ENCODE assay signal across 8 cellular contexts in the genomic region with DNA sequence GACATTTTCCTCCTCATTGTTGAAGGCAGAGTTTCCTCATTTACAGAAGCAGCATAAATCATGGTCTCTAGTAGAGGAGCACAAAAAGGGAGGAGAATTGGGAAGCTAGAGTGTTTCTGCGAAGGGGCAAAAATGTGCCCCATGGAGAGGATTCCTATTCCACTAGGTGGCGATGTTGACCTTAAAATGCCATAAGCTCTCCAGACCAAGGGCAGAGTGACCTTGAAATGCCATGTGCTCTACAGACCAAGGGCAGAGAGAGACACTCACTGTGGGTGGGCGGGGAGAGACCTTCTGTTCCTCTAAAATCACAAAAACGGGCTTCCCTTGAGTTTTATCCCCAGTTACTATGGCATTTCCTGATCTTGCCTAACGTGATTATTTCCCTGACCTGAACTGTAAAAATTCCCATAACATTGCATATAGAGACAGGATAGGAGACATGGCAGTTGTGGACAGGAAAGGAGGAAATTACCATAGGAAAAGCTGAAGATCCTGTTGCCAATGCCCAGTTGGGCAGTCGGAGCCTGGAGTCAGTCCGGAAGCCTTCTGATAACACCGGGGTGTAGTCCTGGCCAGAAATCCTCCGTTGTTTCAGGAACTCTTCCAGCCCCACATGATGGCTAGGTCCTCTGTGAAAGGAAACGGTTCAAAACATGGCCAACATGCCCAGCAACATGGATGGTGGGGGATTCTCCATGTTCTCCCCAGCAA.
DNase-seq lines count a peak whose midpoint lies in the region; ATAC-seq, FAIRE-seq and TF ChIP-seq lines count a peak whose summit lies in the region.

No MANE protein-coding gene starts in this region.

- in situ Hi-C loops in IMR-90 (cut with MboI; ENCODE audit: low sequenced_read_pairs): no loop called here

- H3K4me1 ChIP-seq in IMR-90 (ENCODE audit: control insufficient read depth, insufficient read depth, low read length): no peaks in the 10 kb centered on the region
- H3K4me1 ChIP-seq in hepatocyte (ENCODE audit: insufficient read depth): no peaks in the 10 kb centered on the region

- no peak overlapping the region for H3K4me3 Mint-ChIP-seq in Calu3 (ENCODE audit: low read depth, unreplicated experiment)

- peaks cover 10% of the 10 kb centered on the region for H3K4me1 Mint-ChIP-seq in Calu3 (ENCODE audit: low read depth, unreplicated experiment)

- FAIRE-seq in GM12891 (lab: Jason Lieb, UNC): no peak

- H3K18ac ChIP-seq in IMR-90 (ENCODE audit: low read depth, low read length): no peak overlapping the region

- no CpG with 5 or more reads among the region's 10 CpGs for WGBS in IMR-90 (ENCODE audit: extremely low coverage in 2 of 2, insufficient read length in 1 of 2), 2 experiments
- 64% methylated on average over 10 of the region's 10 CpGs for WGBS in hepatocyte (ENCODE audit: low lambda C conversion rate, missing lambda C conversion rate)

- no peaks in the 10 kb centered on the region for H3K79me1 ChIP-seq in IMR-90 (ENCODE audit: low read depth in 1 of 2, low read length in 2 of 2)

- H2AK9ac ChIP-seq in IMR-90 (replicated peaks; ENCODE audit: low read depth, low read length, poor library complexity): no peak overlapping the region

- no peak overlapping the region for H2BK5ac ChIP-seq in IMR-90 (ENCODE audit: low read depth, low read length, poor library complexity, severe bottlenecking)

- peak; percentile 83 for ATAC-seq in GM18868 (IDR thresholded peaks at IDR 0.05; ENCODE audit: unreplicated experiment)
- ATAC-seq in IMR-90 (ENCODE audit: low read depth): no peak
- ATAC-seq in SK-N-SH treated with all-trans-retinoic acid at 6 μM for 48 hours: peak; percentile 81

- H3K9ac ChIP-seq in IMR-90 (ENCODE audit: low read depth, low read length): no peak overlapping the region

- CTCF ChIA-PET in Calu3 (lab: Charles Lee) (interaction anchor here (1.0 kb wide), 1 partner anchor 403 kb away, joined by 4 read pairs; no protein-coding TSS in a partner anchor), IMR-90 (lab: Yijun Ruan, JAX) (interaction anchor here (1.0 kb wide), 1 partner anchor 10 kb away, joined by 5 read pairs; no protein-coding TSS in a partner anchor)

- H3K9me3 Mint-ChIP-seq in Calu3 (ENCODE audit: low read depth, unreplicated experiment): peaks cover under 1% of the 10 kb centered on the region

- no peaks in the 10 kb centered on the region for H3K9me1 ChIP-seq in IMR-90 (ENCODE audit: insufficient read depth, low read length)

- no peak for TF ChIP-seq POLR2A in IMR-90 (IDR thresholded peaks at IDR 0.05; ENCODE audit: low read depth, low read length)
- no peak for TF ChIP-seq POLR2A in GM12891 (IDR thresholded peaks at IDR 0.05; ENCODE audit: low read depth, low read length)

- POLR2A ChIA-PET in IMR-90 (lab: Charles Lee; ENCODE audit: unreplicated experiment): no interaction called here

- H3K23ac ChIP-seq in IMR-90 (ENCODE audit: low read depth, low read length): no peak overlapping the region

- H2AFZ ChIP-seq in IMR-90 (replicated peaks; ENCODE audit: low read length, poor library complexity) (no peak overlapping the region), hepatocyte (no peak overlapping the region)

- no peaks in the 10 kb centered on the region for H3K79me2 ChIP-seq in hepatocyte

- no peak overlapping the region for H4K8ac ChIP-seq in IMR-90 (ENCODE audit: low read depth in 2 of 2, low read length in 2 of 2)

- dilution Hi-C loops in IMR-90 (cut with HindIII; ENCODE audit: low sequenced_read_pairs, unreplicated experiment): no loop called here

- no peaks in the 10 kb centered on the region for H3K9me2 ChIP-seq in hepatocyte (replicated peaks; ENCODE audit: insufficient read depth)

- H4K20me1 ChIP-seq in IMR-90 (ENCODE audit: insufficient read depth, low read length) (no peaks in the 10 kb centered on the region), hepatocyte (ENCODE audit: insufficient read depth, poor library complexity, severe bottlenecking) (no peaks in the 10 kb centered on the region)

- TF ChIP-seq CTCF in Calu3 (IDR thresholded peaks at IDR 0.05; ENCODE audit: unreplicated experiment) (peak; percentile 74), IMR-90 (conservative IDR thresholded peaks at IDR 0.05; ENCODE audit: low read depth, low read length) (peak; percentile 37), hepatocyte (IDR thresholded peaks at IDR 0.05; ENCODE audit: poor library complexity) (peak; percentile 51)

- no peaks in the 10 kb centered on the region for H3K27me3 Mint-ChIP-seq in Calu3 (ENCODE audit: unreplicated experiment)

- DNase-seq in Calu3 (peak; percentile 7), IMR-90 (peak; percentile 11), hepatocyte (ENCODE audit: low spot score) (peak; percentile 50), NCI-H226 (no peak), GM12891 (ENCODE audit: insufficient read length, low spot score) (no peak)
- no peak for DNase-seq in activated CD8-positive, alpha-beta memory T cell treated with anti-CD3 and anti-CD28 coated beads, Interleukin-2, amount 50 U/mL, for 4 hours

- H3K4me2 ChIP-seq in IMR-90 (ENCODE audit: low read depth, low read length) (no peak overlapping the region), hepatocyte (no peak overlapping the region)

- BruUV-seq in Calu3 (replicated peaks; lab: Mats Ljungman, UMichigan) (no TSS peak), IMR-90 (replicated peaks; lab: Mats Ljungman, UMichigan) (no TSS peak)

- H3K9me3 ChIP-seq in IMR-90 (ENCODE audit: control insufficient read depth, insufficient read depth, low read length) (no peaks in the 10 kb centered on the region), hepatocyte (ENCODE audit: low read depth) (no peaks in the 10 kb centered on the region)

- no peak overlapping the region for H3K4me3 ChIP-seq in IMR-90 (ENCODE audit: insufficient read depth, low read depth, low read length)
- H3K4me3 ChIP-seq in hepatocyte: no peak overlapping the region

- no peak overlapping the region for H4K5ac ChIP-seq in IMR-90 (ENCODE audit: low read depth, low read length)

- peak; percentile 46; the same call in 1 of the 2 replicates for TF ChIP-seq RAD21 in IMR-90 (IDR thresholded peaks at IDR 0.05; ENCODE audit: low read length)

- H2BK15ac ChIP-seq in IMR-90 (ENCODE audit: low read depth, low read length): no peak overlapping the region

- H4K91ac ChIP-seq in IMR-90 (ENCODE audit: insufficient read depth, low read depth, low read length): no peak overlapping the region

- H2AK5ac ChIP-seq in IMR-90 (ENCODE audit: low read depth, low read length): no peak overlapping the region

- H3K4ac ChIP-seq in IMR-90 (ENCODE audit: low read depth, low read length): no peak overlapping the region

- intact Hi-C loops in Calu3 (cut with micrococcal nuclease; ENCODE audit: unreplicated experiment): no loop called here
- intact Hi-C loops in IMR-90 (cut with micrococcal nuclease): loop anchor here (5.0 kb wide), 1 partner anchor 404 kb away; no protein-coding TSS in a partner anchor

- H3K14ac ChIP-seq in IMR-90 (replicated peaks; ENCODE audit: low read depth, low read length): no peak overlapping the region

- H3K27me3 ChIP-seq in IMR-90 (ENCODE audit: control insufficient read depth, insufficient read depth, low read length) (no peaks in the 10 kb centered on the region), hepatocyte (no peaks in the 10 kb centered on the region)

- H3K27ac Mint-ChIP-seq in Calu3 (ENCODE audit: unreplicated experiment): no peak overlapping the region

- H2BK20ac ChIP-seq in IMR-90 (ENCODE audit: low read depth, low read length): no peak overlapping the region

- H3K56ac ChIP-seq in IMR-90 (ENCODE audit: extremely low read depth, insufficient read depth, low read length): no peak overlapping the region

- H3K36me3 Mint-ChIP-seq in Calu3 (ENCODE audit: insufficient read depth, unreplicated experiment): no peaks in the 10 kb centered on the region

- H2BK120ac ChIP-seq in IMR-90 (ENCODE audit: low read depth, low read length): no peak overlapping the region

- H3K27ac ChIP-seq in IMR-90 (ENCODE audit: insufficient read depth, low read length) (no peak overlapping the region), hepatocyte (no peak overlapping the region)

- H3K36me3 ChIP-seq in IMR-90 (ENCODE audit: control insufficient read depth, insufficient read depth, low read length): no peaks in the 10 kb centered on the region
- no peaks in the 10 kb centered on the region for H3K36me3 ChIP-seq in hepatocyte (replicated peaks; ENCODE audit: insufficient read depth, low read depth)

TF ChIP-seq in IMR-90, 13 proteins besides CTCF, POLR2A, EP300 and RAD21 (continues in another document):
- no peak for TF ChIP-seq CHD1 (IDR thresholded peaks at IDR 0.05; ENCODE audit: low read depth, low read length)
- TF ChIP-seq MAFK (IDR thresholded peaks at IDR 0.05; ENCODE audit: low read depth, low read length): no peak
- no peak for TF ChIP-seq NFE2L2 (IDR thresholded peaks at IDR 0.05; ENCODE audit: low read depth, low read length)
- TF ChIP-seq RCOR1 (IDR thresholded peaks at IDR 0.05; ENCODE audit: insufficient replicate concordance, low read length): no peak

TF ChIP-seq in SK-N-SH treated with all-trans-retinoic acid at 6 μM for 48 hours, 23 proteins besides CTCF, POLR2A, EP300 and RAD21:
- TF ChIP-seq, protein P1, sequence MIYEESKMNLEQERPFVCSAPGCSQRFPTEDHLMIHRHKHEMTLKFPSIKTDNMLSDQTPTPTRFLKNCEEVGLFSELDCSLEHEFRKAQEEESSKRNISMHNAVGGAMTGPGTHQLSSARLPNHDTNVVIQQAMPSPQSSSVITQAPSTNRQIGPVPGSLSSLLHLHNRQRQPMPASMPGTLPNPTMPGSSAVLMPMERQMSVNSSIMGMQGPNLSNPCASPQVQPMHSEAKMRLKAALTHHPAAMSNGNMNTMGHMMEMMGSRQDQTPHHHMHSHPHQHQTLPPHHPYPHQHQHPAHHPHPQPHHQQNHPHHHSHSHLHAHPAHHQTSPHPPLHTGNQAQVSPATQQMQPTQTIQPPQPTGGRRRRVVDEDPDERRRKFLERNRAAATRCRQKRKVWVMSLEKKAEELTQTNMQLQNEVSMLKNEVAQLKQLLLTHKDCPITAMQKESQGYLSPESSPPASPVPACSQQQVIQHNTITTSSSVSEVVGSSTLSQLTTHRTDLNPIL (CRISPR knock-in tag; IDR thresholded peaks at IDR 0.05; ENCODE audit: low read depth): no peak
- peak; percentile 94 for TF ChIP-seq ESRRG (CRISPR knock-in tag; IDR thresholded peaks at IDR 0.05)
- no peak for TF ChIP-seq OSR1 (CRISPR knock-in tag; IDR thresholded peaks at IDR 0.05)

TF ChIP-seq in GM12891, 5 proteins besides CTCF, POLR2A, EP300 and RAD21:
- no peak for TF ChIP-seq POU2F2 (IDR thresholded peaks at IDR 0.05; ENCODE audit: low read depth, low read length)
- TF ChIP-seq PAX5 (IDR thresholded peaks at IDR 0.05; ENCODE audit: insufficient read depth, low read length, severe bottlenecking): no peak
- TF ChIP-seq POLR2AphosphoS5 (IDR thresholded peaks at IDR 0.05; ENCODE audit: low read depth, low read length): no peak
- TF ChIP-seq TAF1 (IDR thresholded peaks at IDR 0.05; ENCODE audit: low read depth, low read length): no peak
- TF ChIP-seq SPI1 (IDR thresholded peaks at IDR 0.05; ENCODE audit: low read depth, low read length): no peak

Comparison
In these comparisons a context has a peak if more than half of its experiments do, and no peak if none do; other contexts are left out.
1. DNase-seq: peak in Calu3 (single experiment), IMR-90 (single experiment) and hepatocyte (single experiment); none in NCI-H226 (single experiment), GM12891 (single experiment) and activated CD8-positive, alpha-beta memory T cell treated with anti-CD3 and anti-CD28 coated beads, Interleukin-2, amount 50 U/mL, for 4 hours (single experiment).
2. Peak in every context shown above with its lines, with median percentiles within 50 percentile points of each other: CTCF ChIP-seq.